Comparison of ENCODE assay signal across 8 cellular contexts in genomic region chr3:9713142-9713541, GRCh38. TPM values are rescaled to one million over a fixed set of nuclear protein-coding genes. Genes with fewer than 3 reads are reported as not detected.
"Had no signal": no experiment of that assay in that cellular context is flagged by ENCODE, and none has a peak within 500 bp of the region (broad histone marks: within the 10 kb centered on the region; RNA-seq: fewer than 3 reads in every experiment).

No MANE protein-coding gene starts in this region.

- H3K27ac Mint-ChIP-seq: GM23338, H9, HFFc6, IgD-negative memory B cell had no signal

- H3K4me3 Mint-ChIP-seq: GM23338, H9, HFFc6, IgD-negative memory B cell had no signal

- H3K36me3 Mint-ChIP-seq: IgD-negative memory B cell had no signal

- DNase-seq: H9, HCEC 1CT, HFFc6 had no signal

- H3K9me3 Mint-ChIP-seq: GM23338, H9, HFFc6, IgD-negative memory B cell had no signal

- H3K4me3 ChIP-seq: GM23338 had no signal

- H3K27ac ChIP-seq: HL-60 had no signal

RNA-seq across cellular contexts. Expression of gene CPNE9, which starts 9.5 kb away (rescaled TPM):
- total RNA-seq: HepG2, HFFc6, HT1080 had no signal
